Comparison of ENCODE assay signal across 15 cellular contexts in genomic region chr6:15907914-15908518, GRCh38.
DNase-seq lines count a peak whose midpoint lies in the region; ATAC-seq and TF ChIP-seq lines count a peak whose summit lies in the region.
"Had no signal": no experiment of that assay in that cellular context is flagged by ENCODE, and none has a peak within 500 bp of the region (broad histone marks: within the 10 kb centered on the region; RNA-seq: fewer than 3 reads in every experiment).

No MANE protein-coding gene starts in this region.

- intact Hi-C loops in esophagus squamous epithelium (cut with DNase I) = no loop called here
- intact Hi-C loops in upper lobe of right lung (cut with DNase I) = no loop called here

- CTCF ChIA-PET in activated naive CD4-positive, alpha-beta T cell treated with anti-CD3 and anti-CD28 coated beads, Interleukin-2, amount 10 ng/mL, durations not matched to agents 7 days and 5 days (lab: Charles Lee) = no interaction called here

- WGBS in esophagus squamous epithelium, 2 donors = 48 to 60% methylated on average over 11 of the region's 11 CpGs

- TF ChIP-seq POLR2A in esophagus squamous epithelium (IDR thresholded peaks at IDR 0.05) = no peak

- no peaks in the 10 kb centered on the region for H3K36me3 ChIP-seq in esophagus squamous epithelium
- no peaks in the 10 kb centered on the region for H3K36me3 ChIP-seq in upper lobe of right lung
- H3K36me3 ChIP-seq: brain microvascular endothelial cell had no signal

- peak; percentile 54 for ATAC-seq in upper lobe of right lung
- ATAC-seq: A549 had no signal

- H3K9me3 ChIP-seq in esophagus squamous epithelium (no peaks in the 10 kb centered on the region), upper lobe of right lung (no peaks in the 10 kb centered on the region)
- H3K9me3 ChIP-seq: A549 had no signal

- peaks cover 0 to 33% (median 12%) of the 10 kb centered on the region in 3 donors for H3K4me1 ChIP-seq in esophagus squamous epithelium
- no peaks in the 10 kb centered on the region for H3K4me1 ChIP-seq in upper lobe of right lung
- H3K4me1 ChIP-seq: A549 had no signal

- TF ChIP-seq CTCF in esophagus squamous epithelium (IDR thresholded peaks at IDR 0.05) (peak in 1 of 6 experiments; percentile 7), upper lobe of right lung (IDR thresholded peaks at IDR 0.05) (no peak)

- no peak overlapping the region for H3K27ac Mint-ChIP-seq in activated naive CD4-positive, alpha-beta T cell treated with anti-CD3 and anti-CD28 coated beads, Interleukin-2, amount 10 ng/mL, durations not matched to agents 7 days and 5 days

- no peak overlapping the region for H3K4me3 Mint-ChIP-seq in activated naive CD4-positive, alpha-beta T cell treated with anti-CD3 and anti-CD28 coated beads, Interleukin-2, amount 10 ng/mL, durations not matched to agents 7 days and 5 days

- H3K4me1 Mint-ChIP-seq in activated naive CD4-positive, alpha-beta T cell treated with anti-CD3 and anti-CD28 coated beads, Interleukin-2, amount 10 ng/mL, durations not matched to agents 7 days and 5 days = peaks cover 7% of the 10 kb centered on the region

- peak; percentile 6 to 67 for DNase-seq in NCI-H524 (lab: John Stamatoyannopoulos, UW)
- no peak for DNase-seq in NCI-H524 treated with DMSO at 0.1 percent for 48 hours (lab: John Stamatoyannopoulos, UW)
- DNase-seq in NCI-H82 treated with DMSO at 0.1 percent for 48 hours (lab: John Stamatoyannopoulos, UW; ENCODE audit: unreplicated experiment) = peak; percentile 62
- no peak for DNase-seq in esophagus squamous epithelium (lab: John Stamatoyannopoulos, UW)
- DNase-seq in upper lobe of right lung = no peak
- no peak for DNase-seq in activated naive CD4-positive, alpha-beta T cell treated with anti-CD3 and anti-CD28 coated beads, Interleukin-2, amount 10 ng/mL, durations not matched to agents 7 days and 5 days
- no peak for DNase-seq in activated CD4-positive, alpha-beta T cell treated with anti-CD3 and anti-CD28 coated beads for 48 hours
- no peak for DNase-seq in NCI-H1930 (lab: John Stamatoyannopoulos, UW)
- DNase-seq: activated effector memory CD4-positive, alpha-beta T cell treated with anti-CD3 and anti-CD28 coated beads, Interleukin-2, amount 50 U/mL, for 16 hours; brain microvascular endothelial cell; hypothalamus; midbrain; NCI-H226; substantia nigra had no signal

- H3K36me3 Mint-ChIP-seq in activated naive CD4-positive, alpha-beta T cell treated with anti-CD3 and anti-CD28 coated beads, Interleukin-2, amount 10 ng/mL, durations not matched to agents 7 days and 5 days = no peaks in the 10 kb centered on the region

- no peaks in the 10 kb centered on the region for H3K27me3 Mint-ChIP-seq in activated naive CD4-positive, alpha-beta T cell treated with anti-CD3 and anti-CD28 coated beads, Interleukin-2, amount 10 ng/mL, durations not matched to agents 7 days and 5 days

- H3K27me3 ChIP-seq in esophagus squamous epithelium (no peaks in the 10 kb centered on the region), upper lobe of right lung (no peaks in the 10 kb centered on the region)
- H3K27me3 ChIP-seq: brain microvascular endothelial cell had no signal

- H3K4me3 ChIP-seq in esophagus squamous epithelium (no peak overlapping the region), upper lobe of right lung (no peak overlapping the region)
- H3K4me3 ChIP-seq: A549 had no signal

- peak overlapping the region in 3 of 4 donors; percentile 53 to 62 (median 59) for H3K27ac ChIP-seq in esophagus squamous epithelium
- no peak overlapping the region for H3K27ac ChIP-seq in upper lobe of right lung
- H3K27ac ChIP-seq: A549, brain microvascular endothelial cell had no signal

- no peaks in the 10 kb centered on the region for H3K9me3 Mint-ChIP-seq in activated naive CD4-positive, alpha-beta T cell treated with anti-CD3 and anti-CD28 coated beads, Interleukin-2, amount 10 ng/mL, durations not matched to agents 7 days and 5 days

Comparison
In these comparisons a context has a peak if more than half of its experiments do, and no peak if none do; other contexts are left out.
1. DNase-seq: peak in NCI-H524 (2 of 2) and NCI-H82 treated with DMSO at 0.1 percent for 48 hours (single experiment); none in NCI-H524 treated with DMSO at 0.1 percent for 48 hours (single experiment), esophagus squamous epithelium (single experiment), upper lobe of right lung (single experiment), activated naive CD4-positive, alpha-beta T cell treated with anti-CD3 and anti-CD28 coated beads, Interleukin-2, amount 10 ng/mL, durations not matched to agents 7 days and 5 days (single experiment), activated CD4-positive, alpha-beta T cell treated with anti-CD3 and anti-CD28 coated beads for 48 hours (single experiment) and NCI-H1930 (0 of 2).